15 cellular contexts compared by ENCODE assay signal in the genomic region with DNA sequence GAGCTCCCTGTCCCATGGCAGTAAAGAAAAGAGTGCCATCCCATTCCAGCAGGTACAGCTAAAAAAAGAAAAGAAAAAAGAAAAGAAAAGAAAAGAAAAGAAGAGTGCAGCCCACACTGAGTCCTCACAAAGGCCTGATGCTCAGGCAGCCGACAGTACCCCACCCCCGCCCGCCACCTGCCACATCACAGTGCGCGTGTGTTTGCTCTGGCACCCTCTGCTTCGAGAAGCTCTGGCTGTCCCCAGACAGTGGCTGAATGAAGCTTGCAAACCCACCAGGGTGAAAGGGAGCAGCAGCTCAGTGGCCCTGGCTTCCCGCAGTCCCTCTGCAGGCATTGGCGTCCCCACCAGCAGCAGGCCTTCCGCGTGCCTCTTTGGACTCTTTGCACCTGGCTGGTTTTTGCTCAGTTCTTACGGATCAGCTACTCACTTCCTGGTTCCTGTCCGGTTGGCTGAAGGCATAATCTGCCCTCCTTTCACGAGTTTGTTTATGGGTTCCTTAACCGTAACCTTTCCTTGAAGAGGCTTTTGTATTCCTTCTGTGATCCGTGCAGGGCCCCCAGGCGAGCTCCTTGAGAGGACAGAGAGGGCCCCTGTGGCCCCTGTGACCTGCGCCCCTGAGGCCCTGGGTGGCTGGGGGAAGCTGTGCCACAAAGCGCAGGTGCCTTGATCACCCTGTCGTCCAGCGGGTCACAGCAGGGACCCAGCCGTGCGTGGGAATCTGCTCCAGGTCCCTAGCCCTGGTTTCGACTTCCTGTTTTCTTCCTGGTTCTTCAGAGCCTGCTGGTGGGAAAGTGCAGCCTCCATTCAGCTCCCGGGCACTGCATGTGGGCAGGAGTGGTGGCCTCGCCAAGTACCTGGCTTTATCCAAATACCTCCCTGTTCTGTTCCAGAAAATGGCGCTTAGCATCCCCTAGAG. TPM values are rescaled to one million over a fixed set of nuclear protein-coding genes. Genes with fewer than 3 reads are reported as not detected.
A peak's percentile ranks its signal among the peaks of the same experiment; 100 is the strongest.
DNase-seq lines count a peak whose midpoint lies in the region.
"Had no signal": no experiment of that assay in that cellular context is flagged by ENCODE, and none has a peak within 500 bp of the region (broad histone marks: within the 10 kb centered on the region; RNA-seq: fewer than 3 reads in every experiment).

No MANE protein-coding gene starts in this region.

- no peak overlapping the region for H3K4me3 ChIP-seq in Jurkat, Clone E6-1 (ENCODE audit: low read length)
- H3K4me3 ChIP-seq: esophagus muscularis mucosa, vagina had no signal

- DNase-seq in NCI-H2171 treated with DMSO at 0.1 percent for 48 hours (lab: John Stamatoyannopoulos, UW) (peak; percentile 12), NCI-H2171 (lab: John Stamatoyannopoulos, UW) (no peak), ecto neural progenitor cell (ENCODE audit: low spot score) (peak; percentile 68), retina (peak; percentile 83), cortex of kidney (lab: John Stamatoyannopoulos, UW) (no peak), NCI-H1930 (lab: John Stamatoyannopoulos, UW) (no peak)
- peak; percentile 2 for DNase-seq in Jurkat, Clone E6-1 (ENCODE audit: low read depth, low spot score)
- no peak for DNase-seq in activated T-cell treated with anti-CD3 and anti-CD28 coated beads, Interleukin-2, amount 50 U/mL, for 48 hours
- DNase-seq: ACHN; activated naive CD4-positive, alpha-beta T cell treated with anti-CD3 and anti-CD28 coated beads, Interleukin-2, amount 10 ng/mL, durations not matched to agents 7 days and 5 days; CD8-positive, alpha-beta memory T cell; GOT3; naive thymus-derived CD8-positive, alpha-beta T cell had no signal

RNA-seq across cellular contexts. Expression of gene FADD, which starts 28.0 kb away (rescaled TPM):
- 34.2 TPM for polyA plus RNA-seq in Jurkat, Clone E6-1 (2012; ENCODE audit: insufficient read depth, insufficient read length)

Comparison
In these comparisons a context has a peak if more than half of its experiments do, and no peak if none do; other contexts are left out.
1. DNase-seq: peak in NCI-H2171 treated with DMSO at 0.1 percent for 48 hours (single experiment), Jurkat, Clone E6-1 (single experiment), ecto neural progenitor cell (single experiment) and retina (single experiment); none in NCI-H2171 (single experiment), cortex of kidney (single experiment), activated T-cell treated with anti-CD3 and anti-CD28 coated beads, Interleukin-2, amount 50 U/mL, for 48 hours (0 of 2) and NCI-H1930 (0 of 2).